ENCODE assay signal across 1 cellular context in the genomic region with DNA sequence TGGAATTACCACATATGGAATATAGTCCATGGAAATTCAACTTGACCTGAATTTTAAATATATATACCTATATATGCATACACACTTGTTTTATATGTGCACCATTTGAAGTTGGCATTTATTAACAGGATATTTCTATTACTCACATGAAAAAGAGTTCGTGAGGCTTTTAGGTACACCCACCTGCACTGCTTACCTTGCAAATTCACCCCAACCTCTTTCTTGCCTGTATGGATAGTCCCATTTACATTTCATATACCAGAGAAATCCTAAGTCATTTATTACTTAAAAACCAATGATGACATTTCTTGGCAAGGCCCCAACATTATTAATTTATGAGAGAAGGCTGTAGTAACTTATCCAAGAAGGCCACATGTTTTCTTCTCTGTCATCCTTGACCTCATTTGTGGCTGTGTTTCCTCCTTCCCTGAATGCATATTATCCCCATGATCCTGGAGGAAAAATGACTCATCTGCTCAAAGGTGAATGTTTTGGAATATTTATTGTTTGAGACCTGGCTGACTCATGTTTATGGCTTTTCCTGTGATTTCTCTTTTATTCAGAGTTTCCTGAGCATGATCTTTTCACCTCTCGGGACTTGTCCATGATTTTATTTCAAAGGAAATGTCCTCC.
A peak's percentile ranks its signal among the peaks of the same experiment; 100 is the strongest.
TF ChIP-seq lines count a peak whose summit lies in the region.

No MANE protein-coding gene starts in this region.

TF ChIP-seq in HepG2, 621 proteins besides CTCF, POLR2A, EP300 and RAD21 (continued from another document and continues in another):
- TF ChIP-seq, protein P1, sequence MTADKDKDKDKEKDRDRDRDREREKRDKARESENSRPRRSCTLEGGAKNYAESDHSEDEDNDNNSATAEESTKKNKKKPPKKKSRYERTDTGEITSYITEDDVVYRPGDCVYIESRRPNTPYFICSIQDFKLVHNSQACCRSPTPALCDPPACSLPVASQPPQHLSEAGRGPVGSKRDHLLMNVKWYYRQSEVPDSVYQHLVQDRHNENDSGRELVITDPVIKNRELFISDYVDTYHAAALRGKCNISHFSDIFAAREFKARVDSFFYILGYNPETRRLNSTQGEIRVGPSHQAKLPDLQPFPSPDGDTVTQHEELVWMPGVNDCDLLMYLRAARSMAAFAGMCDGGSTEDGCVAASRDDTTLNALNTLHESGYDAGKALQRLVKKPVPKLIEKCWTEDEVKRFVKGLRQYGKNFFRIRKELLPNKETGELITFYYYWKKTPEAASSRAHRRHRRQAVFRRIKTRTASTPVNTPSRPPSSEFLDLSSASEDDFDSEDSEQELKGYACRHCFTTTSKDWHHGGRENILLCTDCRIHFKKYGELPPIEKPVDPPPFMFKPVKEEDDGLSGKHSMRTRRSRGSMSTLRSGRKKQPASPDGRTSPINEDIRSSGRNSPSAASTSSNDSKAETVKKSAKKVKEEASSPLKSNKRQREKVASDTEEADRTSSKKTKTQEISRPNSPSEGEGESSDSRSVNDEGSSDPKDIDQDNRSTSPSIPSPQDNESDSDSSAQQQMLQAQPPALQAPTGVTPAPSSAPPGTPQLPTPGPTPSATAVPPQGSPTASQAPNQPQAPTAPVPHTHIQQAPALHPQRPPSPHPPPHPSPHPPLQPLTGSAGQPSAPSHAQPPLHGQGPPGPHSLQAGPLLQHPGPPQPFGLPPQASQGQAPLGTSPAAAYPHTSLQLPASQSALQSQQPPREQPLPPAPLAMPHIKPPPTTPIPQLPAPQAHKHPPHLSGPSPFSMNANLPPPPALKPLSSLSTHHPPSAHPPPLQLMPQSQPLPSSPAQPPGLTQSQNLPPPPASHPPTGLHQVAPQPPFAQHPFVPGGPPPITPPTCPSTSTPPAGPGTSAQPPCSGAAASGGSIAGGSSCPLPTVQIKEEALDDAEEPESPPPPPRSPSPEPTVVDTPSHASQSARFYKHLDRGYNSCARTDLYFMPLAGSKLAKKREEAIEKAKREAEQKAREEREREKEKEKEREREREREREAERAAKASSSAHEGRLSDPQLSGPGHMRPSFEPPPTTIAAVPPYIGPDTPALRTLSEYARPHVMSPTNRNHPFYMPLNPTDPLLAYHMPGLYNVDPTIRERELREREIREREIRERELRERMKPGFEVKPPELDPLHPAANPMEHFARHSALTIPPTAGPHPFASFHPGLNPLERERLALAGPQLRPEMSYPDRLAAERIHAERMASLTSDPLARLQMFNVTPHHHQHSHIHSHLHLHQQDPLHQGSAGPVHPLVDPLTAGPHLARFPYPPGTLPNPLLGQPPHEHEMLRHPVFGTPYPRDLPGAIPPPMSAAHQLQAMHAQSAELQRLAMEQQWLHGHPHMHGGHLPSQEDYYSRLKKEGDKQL (CRISPR knock-in tag; IDR thresholded peaks at IDR 0.05; ENCODE audit: low read depth), result no peak
- TF ChIP-seq, protein P2, sequence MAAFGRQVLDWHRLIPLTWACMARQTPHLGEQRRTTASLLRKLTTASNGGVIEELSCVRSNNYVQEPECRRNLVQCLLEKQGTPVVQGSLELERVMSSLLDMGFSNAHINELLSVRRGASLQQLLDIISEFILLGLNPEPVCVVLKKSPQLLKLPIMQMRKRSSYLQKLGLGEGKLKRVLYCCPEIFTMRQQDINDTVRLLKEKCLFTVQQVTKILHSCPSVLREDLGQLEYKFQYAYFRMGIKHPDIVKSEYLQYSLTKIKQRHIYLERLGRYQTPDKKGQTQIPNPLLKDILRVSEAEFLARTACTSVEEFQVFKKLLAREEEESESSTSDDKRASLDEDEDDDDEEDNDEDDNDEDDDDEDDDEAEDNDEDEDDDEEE (CRISPR knock-in tag; IDR thresholded peaks at IDR 0.05), result no peak
- TF ChIP-seq ARNT (IDR thresholded peaks at IDR 0.05) (no peak), ATM (IDR thresholded peaks at IDR 0.05; ENCODE audit: borderline replicate concordance) (no peak), ZNF251 (CRISPR knock-in tag; IDR thresholded peaks at IDR 0.05) (no peak), KLF6 (CRISPR knock-in tag; IDR thresholded peaks at IDR 0.05) (no peak), ZNF678 (CRISPR knock-in tag; IDR thresholded peaks at IDR 0.05) (no peak), ETV6 (CRISPR knock-in tag; conservative IDR thresholded peaks at IDR 0.05) (no peak), JUND (CRISPR knock-in tag; IDR thresholded peaks at IDR 0.05) (peak; percentile 72), FOSL1 (CRISPR knock-in tag; IDR thresholded peaks at IDR 0.05; ENCODE audit: borderline replicate concordance) (peak; percentile 76), CHD2 (IDR thresholded peaks at IDR 0.05; ENCODE audit: low read depth, low read length) (no peak), ERF (CRISPR knock-in tag; IDR thresholded peaks at IDR 0.05) (no peak), RBM22 (optimal IDR thresholded peaks at IDR 0.05; ENCODE audit: low read length) (no peak), JUNB (CRISPR knock-in tag; IDR thresholded peaks at IDR 0.05; ENCODE audit: borderline replicate concordance) (peak; percentile 68; the same call in 1 of the 2 replicates), ATF1 (CRISPR knock-in tag; IDR thresholded peaks at IDR 0.05) (no peak), ZNF784 (CRISPR knock-in tag; IDR thresholded peaks at IDR 0.05; ENCODE audit: borderline replicate concordance) (no peak), ZFP82 (CRISPR knock-in tag; IDR thresholded peaks at IDR 0.05; ENCODE audit: borderline replicate concordance) (no peak), ZBTB42 (CRISPR knock-in tag; IDR thresholded peaks at IDR 0.05) (no peak), RNF2 (conservative IDR thresholded peaks at IDR 0.05; ENCODE audit: low read depth) (no peak), ZFX (CRISPR knock-in tag; IDR thresholded peaks at IDR 0.05; ENCODE audit: low read depth) (no peak), SRY (CRISPR knock-in tag; IDR thresholded peaks at IDR 0.05) (no peak), FOXA1 (IDR thresholded peaks at IDR 0.05) (no peak), FOXA1 (CRISPR knock-in tag; IDR thresholded peaks at IDR 0.05) (no peak), EZH2 (conservative IDR thresholded peaks at IDR 0.05; ENCODE audit: low read depth, low read length) (no peak), UBTF (CRISPR knock-in tag; IDR thresholded peaks at IDR 0.05) (no peak)
- TF ChIP-seq, protein P3, sequence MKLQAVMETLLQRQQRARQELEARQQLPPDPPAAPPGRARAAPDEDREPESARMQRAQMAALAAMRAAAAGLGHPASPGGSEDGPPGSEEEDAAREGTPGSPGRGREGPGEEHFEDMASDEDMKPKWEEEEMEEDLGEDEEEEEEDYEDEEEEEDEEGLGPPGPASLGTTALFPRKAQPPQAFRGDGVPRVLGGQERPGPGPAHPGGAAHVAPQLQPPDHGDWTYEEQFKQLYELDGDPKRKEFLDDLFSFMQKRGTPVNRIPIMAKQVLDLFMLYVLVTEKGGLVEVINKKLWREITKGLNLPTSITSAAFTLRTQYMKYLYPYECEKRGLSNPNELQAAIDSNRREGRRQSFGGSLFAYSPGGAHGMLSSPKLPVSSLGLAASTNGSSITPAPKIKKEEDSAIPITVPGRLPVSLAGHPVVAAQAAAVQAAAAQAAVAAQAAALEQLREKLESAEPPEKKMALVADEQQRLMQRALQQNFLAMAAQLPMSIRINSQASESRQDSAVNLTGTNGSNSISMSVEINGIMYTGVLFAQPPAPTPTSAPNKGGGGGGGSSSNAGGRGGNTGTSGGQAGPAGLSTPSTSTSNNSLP (IDR thresholded peaks at IDR 0.05; ENCODE audit: low read depth, low read length), result peak; percentile 81
- TF ChIP-seq, protein P4, sequence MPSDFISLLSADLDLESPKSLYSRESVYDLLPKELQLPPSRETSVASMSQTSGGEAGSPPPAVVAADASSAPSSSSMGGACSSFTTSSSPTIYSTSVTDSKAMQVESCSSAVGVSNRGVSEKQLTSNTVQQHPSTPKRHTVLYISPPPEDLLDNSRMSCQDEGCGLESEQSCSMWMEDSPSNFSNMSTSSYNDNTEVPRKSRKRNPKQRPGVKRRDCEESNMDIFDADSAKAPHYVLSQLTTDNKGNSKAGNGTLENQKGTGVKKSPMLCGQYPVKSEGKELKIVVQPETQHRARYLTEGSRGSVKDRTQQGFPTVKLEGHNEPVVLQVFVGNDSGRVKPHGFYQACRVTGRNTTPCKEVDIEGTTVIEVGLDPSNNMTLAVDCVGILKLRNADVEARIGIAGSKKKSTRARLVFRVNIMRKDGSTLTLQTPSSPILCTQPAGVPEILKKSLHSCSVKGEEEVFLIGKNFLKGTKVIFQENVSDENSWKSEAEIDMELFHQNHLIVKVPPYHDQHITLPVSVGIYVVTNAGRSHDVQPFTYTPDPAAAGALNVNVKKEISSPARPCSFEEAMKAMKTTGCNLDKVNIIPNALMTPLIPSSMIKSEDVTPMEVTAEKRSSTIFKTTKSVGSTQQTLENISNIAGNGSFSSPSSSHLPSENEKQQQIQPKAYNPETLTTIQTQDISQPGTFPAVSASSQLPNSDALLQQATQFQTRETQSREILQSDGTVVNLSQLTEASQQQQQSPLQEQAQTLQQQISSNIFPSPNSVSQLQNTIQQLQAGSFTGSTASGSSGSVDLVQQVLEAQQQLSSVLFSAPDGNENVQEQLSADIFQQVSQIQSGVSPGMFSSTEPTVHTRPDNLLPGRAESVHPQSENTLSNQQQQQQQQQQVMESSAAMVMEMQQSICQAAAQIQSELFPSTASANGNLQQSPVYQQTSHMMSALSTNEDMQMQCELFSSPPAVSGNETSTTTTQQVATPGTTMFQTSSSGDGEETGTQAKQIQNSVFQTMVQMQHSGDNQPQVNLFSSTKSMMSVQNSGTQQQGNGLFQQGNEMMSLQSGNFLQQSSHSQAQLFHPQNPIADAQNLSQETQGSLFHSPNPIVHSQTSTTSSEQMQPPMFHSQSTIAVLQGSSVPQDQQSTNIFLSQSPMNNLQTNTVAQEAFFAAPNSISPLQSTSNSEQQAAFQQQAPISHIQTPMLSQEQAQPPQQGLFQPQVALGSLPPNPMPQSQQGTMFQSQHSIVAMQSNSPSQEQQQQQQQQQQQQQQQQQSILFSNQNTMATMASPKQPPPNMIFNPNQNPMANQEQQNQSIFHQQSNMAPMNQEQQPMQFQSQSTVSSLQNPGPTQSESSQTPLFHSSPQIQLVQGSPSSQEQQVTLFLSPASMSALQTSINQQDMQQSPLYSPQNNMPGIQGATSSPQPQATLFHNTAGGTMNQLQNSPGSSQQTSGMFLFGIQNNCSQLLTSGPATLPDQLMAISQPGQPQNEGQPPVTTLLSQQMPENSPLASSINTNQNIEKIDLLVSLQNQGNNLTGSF (CRISPR knock-in tag; IDR thresholded peaks at IDR 0.05), result no peak
- TF ChIP-seq, protein P5, sequence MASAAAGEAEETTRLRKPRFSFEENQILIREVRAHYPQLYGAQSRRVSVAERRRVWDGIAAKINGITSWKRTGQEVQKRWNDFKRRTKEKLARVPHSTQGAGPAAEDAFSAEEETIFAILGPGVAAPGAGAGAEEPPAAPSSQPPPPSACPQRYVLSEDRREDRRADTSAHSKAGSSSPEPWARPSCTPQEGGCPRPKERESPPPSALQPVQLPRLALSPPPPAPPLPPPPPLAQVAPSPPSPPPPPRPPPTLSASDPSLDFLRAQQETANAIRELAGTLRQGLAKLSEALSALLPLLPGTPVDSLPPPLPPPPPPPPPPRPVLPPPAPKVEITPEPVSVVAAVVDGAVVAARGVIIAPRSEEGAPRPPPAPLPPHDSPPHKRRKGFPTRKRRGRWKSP (CRISPR knock-in tag; IDR thresholded peaks at IDR 0.05), result no peak
- TF ChIP-seq, protein P6, sequence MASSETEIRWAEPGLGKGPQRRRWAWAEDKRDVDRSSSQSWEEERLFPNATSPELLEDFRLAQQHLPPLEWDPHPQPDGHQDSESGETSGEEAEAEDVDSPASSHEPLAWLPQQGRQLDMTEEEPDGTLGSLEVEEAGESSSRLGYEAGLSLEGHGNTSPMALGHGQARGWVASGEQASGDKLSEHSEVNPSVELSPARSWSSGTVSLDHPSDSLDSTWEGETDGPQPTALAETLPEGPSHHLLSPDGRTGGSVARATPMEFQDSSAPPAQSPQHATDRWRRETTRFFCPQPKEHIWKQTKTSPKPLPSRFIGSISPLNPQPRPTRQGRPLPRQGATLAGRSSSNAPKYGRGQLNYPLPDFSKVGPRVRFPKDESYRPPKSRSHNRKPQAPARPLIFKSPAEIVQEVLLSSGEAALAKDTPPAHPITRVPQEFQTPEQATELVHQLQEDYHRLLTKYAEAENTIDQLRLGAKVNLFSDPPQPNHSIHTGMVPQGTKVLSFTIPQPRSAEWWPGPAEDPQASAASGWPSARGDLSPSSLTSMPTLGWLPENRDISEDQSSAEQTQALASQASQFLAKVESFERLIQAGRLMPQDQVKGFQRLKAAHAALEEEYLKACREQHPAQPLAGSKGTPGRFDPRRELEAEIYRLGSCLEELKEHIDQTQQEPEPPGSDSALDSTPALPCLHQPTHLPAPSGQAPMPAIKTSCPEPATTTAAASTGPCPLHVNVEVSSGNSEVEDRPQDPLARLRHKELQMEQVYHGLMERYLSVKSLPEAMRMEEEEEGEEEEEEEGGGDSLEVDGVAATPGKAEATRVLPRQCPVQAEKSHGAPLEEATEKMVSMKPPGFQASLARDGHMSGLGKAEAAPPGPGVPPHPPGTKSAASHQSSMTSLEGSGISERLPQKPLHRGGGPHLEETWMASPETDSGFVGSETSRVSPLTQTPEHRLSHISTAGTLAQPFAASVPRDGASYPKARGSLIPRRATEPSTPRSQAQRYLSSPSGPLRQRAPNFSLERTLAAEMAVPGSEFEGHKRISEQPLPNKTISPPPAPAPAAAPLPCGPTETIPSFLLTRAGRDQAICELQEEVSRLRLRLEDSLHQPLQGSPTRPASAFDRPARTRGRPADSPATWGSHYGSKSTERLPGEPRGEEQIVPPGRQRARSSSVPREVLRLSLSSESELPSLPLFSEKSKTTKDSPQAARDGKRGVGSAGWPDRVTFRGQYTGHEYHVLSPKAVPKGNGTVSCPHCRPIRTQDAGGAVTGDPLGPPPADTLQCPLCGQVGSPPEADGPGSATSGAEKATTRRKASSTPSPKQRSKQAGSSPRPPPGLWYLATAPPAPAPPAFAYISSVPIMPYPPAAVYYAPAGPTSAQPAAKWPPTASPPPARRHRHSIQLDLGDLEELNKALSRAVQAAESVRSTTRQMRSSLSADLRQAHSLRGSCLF (CRISPR knock-in tag; IDR thresholded peaks at IDR 0.05; ENCODE audit: borderline replicate concordance), result no peak
